In the genomic region with DNA sequence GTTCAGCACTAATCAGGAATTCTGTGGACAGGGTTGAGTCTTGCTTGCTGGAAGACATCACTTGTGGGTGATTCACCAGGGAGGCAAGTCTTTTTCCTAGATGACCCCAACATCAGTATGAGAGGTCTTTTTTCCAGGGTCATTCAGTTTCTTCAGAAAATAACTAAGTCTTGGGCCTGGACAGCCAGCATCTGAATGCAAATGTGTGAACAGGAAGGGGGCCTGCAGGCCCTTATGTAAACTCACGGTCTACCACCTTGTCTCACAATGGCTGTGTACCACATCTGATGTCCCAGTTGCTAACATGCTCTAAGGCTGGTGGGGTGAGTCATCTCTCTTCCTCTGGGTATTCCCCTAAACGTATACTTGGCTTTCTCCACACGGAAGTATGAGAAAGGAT, we compare ENCODE assay signal across 8 cellular contexts.
A peak's percentile ranks its signal among the peaks of the same experiment; 100 is the strongest.
DNase-seq lines count a peak whose midpoint lies in the region; ATAC-seq and TF ChIP-seq lines count a peak whose summit lies in the region.

No MANE protein-coding gene starts in this region.

- H3K4me2 ChIP-seq in neuronal stem cell (ENCODE audit: insufficient read depth, low read length, poor library complexity, severe bottlenecking): no peak overlapping the region

- no peaks in the 10 kb centered on the region for H3K79me1 ChIP-seq in neuronal stem cell (ENCODE audit: low read depth, low read length)

- H3K4me3 ChIP-seq in spleen: no peak overlapping the region
- no peak overlapping the region for H3K4me3 ChIP-seq in neuronal stem cell (ENCODE audit: low read length in 2 of 2)

- TF ChIP-seq CTCF in spleen (IDR thresholded peaks at IDR 0.05 in 8 of 11, conservative IDR thresholded peaks at IDR 0.05 in 3 of 11): no peak

- no peak overlapping the region for H2BK15ac ChIP-seq in neuronal stem cell (ENCODE audit: low read length)

- no peak overlapping the region for H3K23ac ChIP-seq in neuronal stem cell (ENCODE audit: low read depth, low read length, poor library complexity)

- H3K36me3 ChIP-seq in spleen (peaks cover 0 to 74% (median 24%) of the 10 kb centered on the region in 6 donors), neuronal stem cell (replicated peaks in 1 of 2; ENCODE audit: control insufficient read depth in 2 of 2, insufficient read depth in 2 of 2, low read length in 2 of 2) (peaks cover 8 to 57% of the 10 kb centered on the region in 2 donors)

- H2BK5ac ChIP-seq in neuronal stem cell (ENCODE audit: low read length): no peak overlapping the region

- peak; percentile 97 for ATAC-seq in GM21360 (IDR thresholded peaks at IDR 0.05; ENCODE audit: unreplicated experiment)

- no peak overlapping the region for H3K14ac ChIP-seq in neuronal stem cell (ENCODE audit: low read length)

- H3K9ac ChIP-seq in neuronal stem cell (ENCODE audit: low read depth, low read length, poor library complexity): no peak overlapping the region

- H2BK12ac ChIP-seq in neuronal stem cell (ENCODE audit: low read length): no peak overlapping the region

- peak; percentile 38 for DNase-seq in AG20443 (ENCODE audit: low spot score)
- peak; percentile 58 for DNase-seq in HPDE6-E6E7 (ENCODE audit: extremely low spot score)
- DNase-seq in activated T-cell treated with anti-CD3 and anti-CD28 coated beads for 48 hours (ENCODE audit: low read depth): peak; percentile 25
- DNase-seq in kidney tubule cell (ENCODE audit: low spot score): peak; percentile 79
- DNase-seq in spleen: no peak
- DNase-seq in NK-92 treated with Interleukin-12 subunit alpha and Interleukin-12 subunit beta, amount 100 ng/mL, for 24 hours (lab: John Stamatoyannopoulos, UW): no peak
- no peak for DNase-seq in neuronal stem cell (ENCODE audit: low spot score)

- H3K18ac ChIP-seq in neuronal stem cell (ENCODE audit: low read length): no peak overlapping the region

- no peaks in the 10 kb centered on the region for H3K27me3 ChIP-seq in spleen (replicated peaks in 1 of 7)
- no peaks in the 10 kb centered on the region for H3K27me3 ChIP-seq in neuronal stem cell (ENCODE audit: control insufficient read depth in 3 of 3, insufficient read depth in 3 of 3, low read depth in 1 of 3, low read length in 3 of 3)

- H4K91ac ChIP-seq in neuronal stem cell (ENCODE audit: low read depth, low read length, poor library complexity): no peak overlapping the region

- H3K27ac ChIP-seq in spleen (no peak overlapping the region), neuronal stem cell (replicated peaks; ENCODE audit: low read length) (no peak overlapping the region)

- intact Hi-C loops in spleen (cut with DNase I; ENCODE audit: low total_unique reads): no loop called here

- H4K8ac ChIP-seq in neuronal stem cell (ENCODE audit: low read depth, low read length): no peak overlapping the region

- H2BK120ac ChIP-seq in neuronal stem cell (ENCODE audit: low read depth, low read length): no peak overlapping the region

- H2AFZ ChIP-seq in neuronal stem cell (ENCODE audit: low read length): no peak overlapping the region

- H3K4ac ChIP-seq in neuronal stem cell (ENCODE audit: low read length): no peak overlapping the region

- H3K4me1 ChIP-seq in spleen (peaks cover 0 to 50% (median 2%) of the 10 kb centered on the region in 6 donors), neuronal stem cell (ENCODE audit: control insufficient read depth in 2 of 2, insufficient read depth in 1 of 2, low read depth in 1 of 2, low read length in 2 of 2) (peaks cover 0 to 1% of the 10 kb centered on the region in 2 donors)

- TF ChIP-seq POLR2A in spleen (IDR thresholded peaks at IDR 0.05): no peak

- no peak overlapping the region for H2AK5ac ChIP-seq in neuronal stem cell (ENCODE audit: low read depth, low read length)

- H3K9me3 ChIP-seq in spleen: no peaks in the 10 kb centered on the region
- H3K9me3 ChIP-seq in neuronal stem cell (replicated peaks in 1 of 2; ENCODE audit: control insufficient read depth in 2 of 2, insufficient read depth in 1 of 2, low read depth in 1 of 2, low read length in 2 of 2): no peaks in the 10 kb centered on the region

- WGBS in spleen, 5 donors: 47 to 54% (median 47%) methylated on average over 3 of the region's 3 CpGs
- no CpG with 5 or more reads among the region's 3 CpGs for WGBS in neuronal stem cell (ENCODE audit: extremely low coverage in 2 of 2, insufficient read length in 2 of 2, insufficient replicate concordance in 1 of 2), 2 donors

Comparison
In these comparisons a context has a peak if more than half of its experiments do, and no peak if none do; other contexts are left out.
1. DNase-seq: peak in AG20443 (single experiment), HPDE6-E6E7 (single experiment), activated T-cell treated with anti-CD3 and anti-CD28 coated beads for 48 hours (single experiment) and kidney tubule cell (single experiment); none in spleen (single experiment), NK-92 treated with Interleukin-12 subunit alpha and Interleukin-12 subunit beta, amount 100 ng/mL, for 24 hours (single experiment) and neuronal stem cell (single experiment).